In the genomic region with DNA sequence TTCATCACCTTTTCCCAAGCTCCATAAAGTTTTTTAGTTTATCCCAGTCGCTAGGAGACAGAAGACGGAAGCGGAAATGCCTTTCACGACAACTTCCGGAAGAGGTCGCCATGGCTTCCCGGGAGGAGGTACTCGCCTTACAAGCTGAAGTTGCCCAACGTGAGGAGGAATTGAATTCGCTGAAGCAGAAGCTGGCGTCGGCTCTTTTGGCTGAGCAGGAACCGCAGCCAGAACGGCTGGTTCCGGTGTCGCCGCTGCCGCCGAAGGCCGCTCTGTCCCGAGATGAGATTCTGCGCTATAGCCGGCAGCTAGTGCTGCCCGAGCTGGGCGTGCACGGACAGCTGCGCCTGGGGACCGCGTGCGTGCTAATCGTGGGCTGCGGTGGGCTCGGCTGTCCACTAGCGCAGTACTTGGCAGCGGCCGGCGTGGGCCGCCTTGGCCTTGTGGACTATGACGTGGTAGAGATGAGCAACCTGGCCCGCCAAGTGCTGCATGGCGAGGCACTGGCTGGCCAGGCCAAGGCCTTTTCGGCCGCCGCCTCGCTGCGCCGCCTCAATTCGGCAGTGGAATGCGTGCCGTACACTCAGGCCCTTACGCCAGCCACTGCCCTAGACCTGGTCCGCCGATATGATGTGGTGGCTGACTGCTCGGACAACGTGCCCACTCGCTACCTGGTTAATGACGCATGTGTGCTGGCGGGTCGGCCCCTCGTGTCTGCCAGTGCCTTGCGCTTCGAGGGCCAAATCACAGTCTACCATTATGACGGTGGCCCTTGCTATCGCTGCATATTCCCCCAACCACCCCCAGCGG, we compare ENCODE assay signal across 8 cellular contexts. TPM values are rescaled to one million over a fixed set of nuclear protein-coding genes. Genes with fewer than 3 reads are reported as not detected.
DNase-seq lines count a peak whose midpoint lies in the region; ATAC-seq and TF ChIP-seq lines count a peak whose summit lies in the region.

TSS of gene MOCS3 (plus strand) at position 86 of the 810 bp plus-strand sequence. CDS start at position 111, 25 bp downstream.

- no peaks in the 10 kb centered on the region for H3K27me3 ChIP-seq in CD4-positive, alpha-beta memory T cell (ENCODE audit: insufficient read depth, low read length)

- POLR2A ChIA-PET in CD4-positive, alpha-beta memory T cell (lab: Charles Lee; ENCODE audit: partially characterized antibody): interaction anchor here (0.7 to 3.4 kb wide), 15 partner anchors 9 to 1233 kb away, joined by 3 to 153 read pairs (median 6); partner anchors contain the start of genes ADNP, BCAS4 and PARD6B

- peak within 1 kb of the TSS; percentile 91 for H3K27ac ChIP-seq in CD4-positive, alpha-beta memory T cell (ENCODE audit: low read depth, low read length)

- peaks cover 23 to 68% (median 52%) of the 10 kb centered on the region in 4 donors for H3K4me1 Mint-ChIP-seq in CD4-positive, alpha-beta memory T cell
- peaks cover 46% of the 10 kb centered on the region for H3K4me1 Mint-ChIP-seq in nephron
- peaks cover 49% of the 10 kb centered on the region for H3K4me1 Mint-ChIP-seq in stimulated activated naive CD8-positive, alpha-beta T cell treated with anti-CD3 and anti-CD28 coated beads, Interleukin-15, amount 100 ng/mL, for 72 hours

- H3K36me3 ChIP-seq in CD4-positive, alpha-beta memory T cell (ENCODE audit: insufficient read depth, low read length): peaks cover 1% of the 10 kb centered on the region

- peaks cover 4 to 37% of the 10 kb centered on the region in 2 donors for H3K36me3 Mint-ChIP-seq in CD4-positive, alpha-beta memory T cell
- H3K36me3 Mint-ChIP-seq in nephron (ENCODE audit: low read depth): peaks cover 25% of the 10 kb centered on the region

- no peak for TF ChIP-seq CTCF in fibroblast of mammary gland (conservative IDR thresholded peaks at IDR 0.05; ENCODE audit: control insufficient read depth, insufficient read depth, low read depth, low read length)
- TF ChIP-seq CTCF in nephron (IDR thresholded peaks at IDR 0.05; ENCODE audit: unreplicated experiment in 3 of 3): no peak

- peaks cover 40% of the 10 kb centered on the region for H3K4me1 ChIP-seq in CD4-positive, alpha-beta memory T cell (ENCODE audit: insufficient read depth, low read length)

- H3K9me3 Mint-ChIP-seq in CD4-positive, alpha-beta memory T cell: peaks cover 0 to 6% (median 0%) of the 10 kb centered on the region in 8 donors
- no peaks in the 10 kb centered on the region for H3K9me3 Mint-ChIP-seq in nephron
- no peaks in the 10 kb centered on the region for H3K9me3 Mint-ChIP-seq in stimulated activated naive CD8-positive, alpha-beta T cell treated with anti-CD3 and anti-CD28 coated beads, Interleukin-15, amount 100 ng/mL, for 72 hours

- DNase-seq in CD4-positive, alpha-beta memory T cell: peak in 2 of 5 donors; percentile 93
- peak; percentile 94 for DNase-seq in RPMI7951 (ENCODE audit: low read depth)
- peak; percentile 74 for DNase-seq in activated T-helper 9 cell treated with anti-CD3 and anti-CD28 coated beads, Interleukin-2, amount 50 U/mL, for 16 hours (ENCODE audit: low read depth)
- DNase-seq in fibroblast of mammary gland (ENCODE audit: low read depth): peak; percentile 93
- peak; percentile 69 to 82 for DNase-seq in stimulated activated naive CD8-positive, alpha-beta T cell treated with anti-CD3 and anti-CD28 coated beads, Interleukin-15, amount 100 ng/mL, for 72 hours

- no peaks in the 10 kb centered on the region for H3K27me3 Mint-ChIP-seq in CD4-positive, alpha-beta memory T cell
- H3K27me3 Mint-ChIP-seq in nephron (ENCODE audit: low read depth): no peaks in the 10 kb centered on the region
- no peaks in the 10 kb centered on the region for H3K27me3 Mint-ChIP-seq in stimulated activated naive CD8-positive, alpha-beta T cell treated with anti-CD3 and anti-CD28 coated beads, Interleukin-15, amount 100 ng/mL, for 72 hours

- peak within 1 kb of the TSS; percentile 91 to 98 (median 96) for H3K4me3 Mint-ChIP-seq in CD4-positive, alpha-beta memory T cell
- H3K4me3 Mint-ChIP-seq in nephron: peak within 1 kb of the TSS; percentile 88 to 99 (median 98)
- peak within 1 kb of the TSS; percentile 97 to 98 for H3K4me3 Mint-ChIP-seq in stimulated activated naive CD8-positive, alpha-beta T cell treated with anti-CD3 and anti-CD28 coated beads, Interleukin-15, amount 100 ng/mL, for 72 hours

- peak; percentile 84 for ATAC-seq in GM19324 (IDR thresholded peaks at IDR 0.05; ENCODE audit: low FRiP score, unreplicated experiment)
- peak; percentile 73 for ATAC-seq in HG03442 (IDR thresholded peaks at IDR 0.05; ENCODE audit: unreplicated experiment)
- ATAC-seq in stimulated activated naive CD8-positive, alpha-beta T cell treated with anti-CD3 and anti-CD28 coated beads, Interleukin-15, amount 100 ng/mL, for 72 hours: peak; percentile 86

- peak within 1 kb of the TSS; percentile 86 to 90 for H3K4me3 ChIP-seq in CD4-positive, alpha-beta memory T cell (ENCODE audit: low read length in 2 of 2)
- peak within 1 kb of the TSS; percentile 94 for H3K4me3 ChIP-seq in fibroblast of mammary gland (ENCODE audit: control insufficient read depth, low read depth, low read length)

- intact Hi-C loops in CD4-positive, alpha-beta memory T cell (cut with micrococcal nuclease): loop anchor here (1.0 kb wide), 4 partner anchors 28 to 228 kb away; partner anchors contain the start of genes ADNP and PARD6B

- H3K9me3 ChIP-seq in CD4-positive, alpha-beta memory T cell (ENCODE audit: control insufficient read depth in 1 of 2, low read length in 2 of 2): no peaks in the 10 kb centered on the region

- CTCF ChIA-PET in CD4-positive, alpha-beta memory T cell (lab: Charles Lee; ENCODE audit: partially characterized antibody): interaction anchor here (0.8 to 3.3 kb wide), 10 partner anchors 11 to 210 kb away, joined by 4 to 29 read pairs (median 4); partner anchors contain the start of genes ADNP and BCAS4

- H3K27ac Mint-ChIP-seq in CD4-positive, alpha-beta memory T cell: peak within 1 kb of the TSS; percentile 96 to 100 (median 100)
- H3K27ac Mint-ChIP-seq in nephron: peak within 1 kb of the TSS; percentile 100
- peak within 1 kb of the TSS; percentile 99 to 100 for H3K27ac Mint-ChIP-seq in stimulated activated naive CD8-positive, alpha-beta T cell treated with anti-CD3 and anti-CD28 coated beads, Interleukin-15, amount 100 ng/mL, for 72 hours

RNA-seq across cellular contexts. Expression of gene MOCS3, which starts in this region (rescaled TPM):
- total RNA-seq in CD4-positive, alpha-beta memory T cell: 1 to 10 TPM; 8.8 to 8.9 TPM
- 1 to 10 TPM; 3.9 to 4.9 TPM for polyA plus RNA-seq in CD4-positive, alpha-beta memory T cell
- total RNA-seq in RPMI7951 (2014; rRNA removed; shearing (Covaris generic)): 10.1 and 12.1 TPM in 2 replicates
